In the genomic region with DNA sequence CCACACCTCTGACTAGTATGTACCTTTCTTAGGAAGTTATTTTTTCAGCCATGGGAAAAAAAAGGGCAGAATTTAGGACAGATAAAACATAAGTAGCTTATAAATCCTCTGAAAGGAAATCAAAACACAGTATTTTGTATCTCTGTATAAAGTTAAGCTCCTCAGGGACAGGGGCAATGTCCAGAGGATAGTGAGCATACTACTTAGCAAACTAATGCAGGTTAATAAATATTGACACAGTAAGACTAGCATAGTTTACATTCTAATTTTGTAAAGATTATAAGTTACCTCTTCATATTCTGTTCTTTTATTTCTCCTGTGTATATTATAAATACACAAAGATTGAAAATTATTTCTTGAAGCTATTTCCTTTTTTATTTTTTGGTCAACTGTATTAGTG, we compare ENCODE assay signal across 13 cellular contexts. TPM values are rescaled to one million over a fixed set of nuclear protein-coding genes. Genes with fewer than 3 reads are reported as not detected.
A peak's percentile ranks its signal among the peaks of the same experiment; 100 is the strongest.
DNase-seq lines count a peak whose midpoint lies in the region; ATAC-seq, FAIRE-seq and TF ChIP-seq lines count a peak whose summit lies in the region.
"Had no signal": no experiment of that assay in that cellular context is flagged by ENCODE, and none has a peak within 500 bp of the region (broad histone marks: within the 10 kb centered on the region; RNA-seq: fewer than 3 reads in every experiment).

No MANE protein-coding gene starts in this region.

- TF ChIP-seq RAD21 in HCT116 (IDR thresholded peaks at IDR 0.05; ENCODE audit: low read depth) (no peak), K562 (CRISPR knock-in tag; conservative IDR thresholded peaks at IDR 0.05 in 1 of 2, IDR thresholded peaks at IDR 0.05 in 1 of 2) (no peak)

- H3K9me3 ChIP-seq in A673 (ENCODE audit: low read depth, low read length, poor library complexity, severe bottlenecking), result peaks cover 4% of the 10 kb centered on the region
- H3K9me3 ChIP-seq in HCT116 (ENCODE audit: control insufficient read depth in 1 of 2, insufficient read depth in 1 of 2, low read depth in 1 of 2, low read length in 2 of 2), result no peaks in the 10 kb centered on the region
- H3K9me3 ChIP-seq in K562 (replicated peaks; ENCODE audit: control insufficient read depth, insufficient read depth, low read depth, low read length), result no peaks in the 10 kb centered on the region
- H3K9me3 ChIP-seq: spleen had no signal

- TF ChIP-seq EP300 in K562 (IDR thresholded peaks at IDR 0.05; ENCODE audit: low read length), result no peak

- H3K36me3 ChIP-seq in A673 (ENCODE audit: insufficient read depth, low read length, poor library complexity, severe bottlenecking), result no peaks in the 10 kb centered on the region
- peaks cover 0 to 3% of the 10 kb centered on the region in 2 experiments; a peak in 1 of 4 replicates for H3K36me3 ChIP-seq in HCT116 (ENCODE audit: control insufficient read depth in 1 of 2, insufficient read depth in 2 of 2, low read length in 2 of 2)
- peaks cover 19% of the 10 kb centered on the region; the same call in 2 of the 3 replicates for H3K36me3 ChIP-seq in K562 (ENCODE audit: control insufficient read depth, insufficient read depth, low read length)
- H3K36me3 ChIP-seq: spleen had no signal

- ATAC-seq in HCT116 (no peak), K562 (no peak), GM18868 (IDR thresholded peaks at IDR 0.05; ENCODE audit: unreplicated experiment) (no peak), HG02588 (IDR thresholded peaks at IDR 0.05; ENCODE audit: unreplicated experiment) (no peak)

- no peaks in the 10 kb centered on the region for H3K27me3 Mint-ChIP-seq in mesothelial cell of epicardium (ENCODE audit: low read depth)

- CTCF ChIA-PET in A673 (lab: Charles Lee) (no interaction called here), HCT116 (lab: Charles Lee) (no interaction called here), K562 (lab: Yijun Ruan, JAX; ENCODE audit: low intra/inter-chr PET ratio) (no interaction called here)

- H3K9me3 Mint-ChIP-seq in mesothelial cell of epicardium, result no peaks in the 10 kb centered on the region

- TF ChIP-seq POLR2A in HCT116 (IDR thresholded peaks at IDR 0.05; ENCODE audit: borderline replicate concordance, extremely low read depth, insufficient read depth, insufficient read length) (no peak), K562 (conservative IDR thresholded peaks at IDR 0.05) (no peak)

- peak overlapping the region; percentile 91 for H3K4me3 ChIP-seq in A673 (ENCODE audit: low read depth, low read length, poor library complexity, severe bottlenecking)
- peak overlapping the region in 1 of 2 experiments; percentile 84; a peak in 3 of 4 replicates for H3K4me3 ChIP-seq in HCT116 (replicated peaks in 1 of 2; ENCODE audit: low read depth in 1 of 2, low read length in 2 of 2)
- H3K4me3 ChIP-seq in K562, result peak overlapping the region; percentile 95; the same call in 1 of the 2 replicates

- H3K4me1 Mint-ChIP-seq in mesothelial cell of epicardium, result peaks cover 33% of the 10 kb centered on the region

- no peak for FAIRE-seq in K562 (lab: Jason Lieb, UNC)
- FAIRE-seq: frontal cortex, urothelium cell line had no signal

- H3K36me3 Mint-ChIP-seq in mesothelial cell of epicardium, result no peaks in the 10 kb centered on the region

- H4K20me1 ChIP-seq in HCT116 (ENCODE audit: insufficient read depth) (peaks cover 24% of the 10 kb centered on the region), K562 (replicated peaks; ENCODE audit: control insufficient read depth, insufficient read depth, low read length) (peaks cover 36% of the 10 kb centered on the region)

- H3K4me1 ChIP-seq in A673 (ENCODE audit: insufficient read depth, low read length, poor library complexity, severe bottlenecking) (peaks cover 3% of the 10 kb centered on the region), HCT116 (ENCODE audit: control insufficient read depth in 1 of 2, insufficient read depth in 2 of 2, low read length in 2 of 2) (peaks cover 9 to 19% of the 10 kb centered on the region in 2 experiments), K562 (replicated peaks in 1 of 2; ENCODE audit: control insufficient read depth in 2 of 2, insufficient read depth in 2 of 2, low read length in 2 of 2) (peaks cover 4 to 5% of the 10 kb centered on the region in 2 experiments; a peak in 2 of 5 replicates)

- H2AFZ ChIP-seq in HCT116 (ENCODE audit: low read depth, low read length, poor library complexity, severe bottlenecking) (no peak overlapping the region), K562 (ENCODE audit: low read depth, low read length) (no peak overlapping the region)

- no peaks in the 10 kb centered on the region for H3K9me2 ChIP-seq in HCT116 (ENCODE audit: insufficient read depth)

- DNase-seq in A673 (ENCODE audit: low spot score), result no peak
- no peak for DNase-seq in HCT116 (ENCODE audit: low read depth, low spot score)
- DNase-seq in K562 (ENCODE audit: extremely low read depth in 1 of 4, low spot score in 3 of 4), result no peak
- no peak for DNase-seq in mesothelial cell of epicardium (ENCODE audit: low spot score in 2 of 2, unreplicated experiment in 2 of 2)
- no peak for DNase-seq in islet precursor cell
- no peak for DNase-seq in NCI-H2081 treated with DMSO at 0.1 percent for 48 hours (lab: John Stamatoyannopoulos, UW)
- DNase-seq: DMS79 treated with DMSO at 0.1 percent for 48 hours, NCI-H526, spleen had no signal

- H3K9me1 ChIP-seq in K562 (ENCODE audit: control insufficient read depth, insufficient read depth, low read length), result no peaks in the 10 kb centered on the region

- POLR2A ChIA-PET in A673 (lab: Charles Lee; ENCODE audit: low non-redundant PET) (no interaction called here), HCT116 (lab: Charles Lee) (no interaction called here), K562 (lab: Yijun Ruan, JAX) (interaction anchor here (1.1 to 2.8 kb wide), 4 partner anchors 10 to 26 kb away, joined by 3 to 12 read pairs (median 4); no protein-coding TSS in a partner anchor)

- in situ Hi-C loops in K562 (cut with MboI), result no loop called here

- RAD21 ChIA-PET in HCT116 (lab: Charles Lee; ENCODE audit: low non-redundant PET in 1 of 2, low total read pairs in 2 of 2, uncharacterized antibody in 2 of 2, unreplicated experiment in 2 of 2), result no interaction called here

- peak overlapping the region; percentile 96 for H3K4me3 Mint-ChIP-seq in mesothelial cell of epicardium

- BruUV-seq in A673 (replicated peaks; lab: Mats Ljungman, UMichigan) (no TSS peak), HCT116 (replicated peaks; lab: Mats Ljungman, UMichigan) (no TSS peak), K562 (replicated peaks; lab: Mats Ljungman, UMichigan) (no TSS peak)

- TF ChIP-seq CTCF in A673 (conservative IDR thresholded peaks at IDR 0.05; ENCODE audit: low read depth, low read length), result no peak
- no peak for TF ChIP-seq CTCF in HCT116 (IDR thresholded peaks at IDR 0.05 in 2 of 3, conservative IDR thresholded peaks at IDR 0.05 in 1 of 3; ENCODE audit: borderline replicate concordance in 1 of 3, insufficient read depth in 1 of 3, low read depth in 2 of 3, low read length in 2 of 3)
- no peak for TF ChIP-seq CTCF in K562 (IDR thresholded peaks at IDR 0.05 in 2 of 3, conservative IDR thresholded peaks at IDR 0.05 in 1 of 3; ENCODE audit: insufficient read depth in 2 of 3, low read depth in 1 of 3, low read length in 3 of 3)
- no peak for TF ChIP-seq CTCF in mesothelial cell of epicardium (IDR thresholded peaks at IDR 0.05; ENCODE audit: unreplicated experiment)

- H3K27me3 ChIP-seq in A673 (replicated peaks; ENCODE audit: insufficient read depth, low read depth, low read length, poor library complexity), result no peaks in the 10 kb centered on the region
- H3K27me3 ChIP-seq in HCT116 (ENCODE audit: insufficient read depth, low read length), result no peaks in the 10 kb centered on the region
- no peaks in the 10 kb centered on the region for H3K27me3 ChIP-seq in K562 (ENCODE audit: control insufficient read depth in 2 of 2, insufficient read depth in 2 of 2, low read length in 2 of 2)
- H3K27me3 ChIP-seq: spleen had no signal

- H3K79me2 ChIP-seq in HCT116 (ENCODE audit: insufficient read depth, low read length) (peaks cover 71% of the 10 kb centered on the region), K562 (ENCODE audit: control insufficient read depth, insufficient read depth, low read length) (peaks cover 76% of the 10 kb centered on the region)

- H3K27ac ChIP-seq in A673 (ENCODE audit: low read depth, low read length, poor library complexity, severe bottlenecking), result no peak overlapping the region
- no peak overlapping the region for H3K27ac ChIP-seq in HCT116 (ENCODE audit: low read depth, low read length)
- H3K27ac ChIP-seq in K562 (ENCODE audit: extremely low read depth, low read depth, low read length), result no peak overlapping the region
- H3K27ac ChIP-seq: spleen had no signal

- peak overlapping the region; percentile 7 for H3K27ac Mint-ChIP-seq in mesothelial cell of epicardium

- H3K4me2 ChIP-seq in HCT116 (ENCODE audit: low read length) (peak overlapping the region; percentile 86), K562 (ENCODE audit: insufficient read depth, low read length) (peak overlapping the region; percentile 86)

- no peak overlapping the region for H3K9ac ChIP-seq in HCT116 (ENCODE audit: low read length)
- H3K9ac ChIP-seq in K562 (ENCODE audit: insufficient read depth in 1 of 2, low read depth in 2 of 2, low read length in 2 of 2), result peak overlapping the region in 1 of 2 experiments; percentile 99; a peak in 3 of 4 replicates

- intact Hi-C loops in A673 (cut with micrococcal nuclease; ENCODE audit: unreplicated experiment) (no loop called here), HCT116 (cut with micrococcal nuclease) (loop anchor here (5.0 to 10.0 kb wide), 2 partner anchors 89 to 1792 kb away; a partner anchor contains a TSS), K562 (cut with micrococcal nuclease) (loop anchor here (5.0 kb wide), 3 partner anchors 39 to 89 kb away; no protein-coding TSS in a partner anchor)

RNA-seq across cellular contexts. Expression of a gene that starts 2.1 kb away (rescaled TPM):
- total RNA-seq in A673 (2021) (101 and 104 TPM in 2 replicates), HCT116 (2021; ENCODE audit: unreplicated experiment) (104 TPM), K562 (2014; rRNA removed) (43.2 and 47.0 TPM in 2 replicates), K562 (2014; rRNA removed; fragmentation: Illumina TruSeq; extraction: Trizol) (75.8 and 86.7 TPM in 2 replicates), K562 (2015; rRNA removed; fragmentation: Illumina TruSeq; extraction: Trizol) (72.8 and 76.3 TPM in 2 replicates), K562 (2021) (103 TPM in 2 replicates), mesothelial cell of epicardium (129 to 138 TPM (median 138 TPM) in 3 replicates)
- polyA plus RNA-seq in HCT116 (2012), result 23.6 and 31.9 TPM in 2 replicates
- total RNA-seq in K562 (2011; cell fraction: chromatin; rRNA removed; ENCODE audit: low replicate concordance), result 55.3 and 167 TPM in 2 replicates
- total RNA-seq in K562 (2011; cell fraction: nucleolus; rRNA removed), result 36.9 and 42.2 TPM in 2 replicates
- 81.8 and 150 TPM in 2 replicates for total RNA-seq in K562 (2011; cell fraction: nucleoplasm; rRNA removed)
- polyA plus RNA-seq in K562 (2011; rRNA removed) (50.8 and 60.2 TPM in 2 replicates), K562 (2014; fragmentation: Illumina TruSeq; extraction: Trizol) (58.7 and 61.8 TPM in 2 replicates), K562 (2014; fragmentation: Nextera tagmentation; extraction: Ambion mirVana) (10 to 100 TPM; 29.3 to 30.5 TPM), K562 (2014; rRNA removed) (28.1 and 38.1 TPM in 2 replicates)
- polyA plus RNA-seq in K562 (2011; cell fraction: cytosol; rRNA removed), result 10.6 and 17.9 TPM in 2 replicates
- 49.2 and 67.7 TPM in 2 replicates for polyA plus RNA-seq in K562 (2011; cell fraction: nucleus; rRNA removed)
- polyA plus RNA-seq in K562 (2012), result 27.4 and 29.4 TPM in 2 replicates
- polyA minus RNA-seq in K562 (2011; rRNA and poly(A)+ RNA removed), result 139 and 163 TPM in 2 replicates
- 48.4 and 56.2 TPM in 2 replicates for polyA minus RNA-seq in K562 (2011; cell fraction: cytosol; rRNA and poly(A)+ RNA removed)
- polyA minus RNA-seq in K562 (2011; cell fraction: nucleus; rRNA and poly(A)+ RNA removed), result 102 and 133 TPM in 2 replicates
